In the genomic region with DNA sequence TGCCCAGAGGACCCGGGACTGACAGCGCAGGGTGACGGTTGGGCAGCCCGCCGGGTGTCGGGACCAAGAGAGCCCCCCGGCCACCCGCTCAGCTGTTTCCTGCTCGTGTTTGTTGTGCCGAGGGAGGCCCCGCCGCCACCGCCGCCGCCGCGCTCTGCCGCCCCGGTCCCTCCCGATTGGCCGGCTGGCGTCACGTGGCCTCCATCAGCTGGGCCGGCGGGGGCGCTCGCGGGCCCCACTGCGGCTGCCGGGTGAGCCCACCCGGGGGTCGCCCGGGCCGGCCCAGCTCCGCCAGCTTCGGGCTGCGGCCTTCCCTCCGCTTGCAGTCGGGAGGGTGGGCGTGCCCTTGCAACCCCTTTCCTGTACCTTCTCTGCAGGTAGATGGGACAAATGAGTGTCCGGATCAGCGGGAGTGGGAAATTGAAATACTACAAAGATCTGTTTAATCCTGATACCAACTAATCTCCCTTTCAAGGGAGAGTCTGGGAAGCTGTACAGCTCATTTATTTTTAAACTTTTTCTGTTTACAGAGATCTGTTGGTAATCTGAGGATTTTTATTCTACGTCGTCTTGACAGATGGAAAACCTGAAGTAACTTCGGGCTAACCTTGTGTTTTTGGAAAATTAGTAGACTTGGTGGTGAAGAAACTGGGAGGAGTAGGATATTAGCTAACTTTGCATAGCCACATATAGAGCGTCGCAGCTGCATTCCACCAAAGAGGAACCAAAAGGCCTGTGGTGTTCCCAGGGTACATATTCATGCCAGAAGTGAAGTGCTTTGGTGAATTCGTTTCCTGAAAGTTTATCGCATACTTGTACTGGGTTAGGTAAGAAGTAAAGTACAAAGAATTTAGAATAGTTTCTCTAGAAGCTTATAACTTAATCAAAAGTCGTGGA, we compare ENCODE assay signal across 8 cellular contexts. TPM values are rescaled to one million over a fixed set of nuclear protein-coding genes. Genes with fewer than 3 reads are reported as not detected.
DNase-seq lines count a peak whose midpoint lies in the region; FAIRE-seq and TF ChIP-seq lines count a peak whose summit lies in the region.

No MANE protein-coding gene starts in this region.

- POLR2A ChIA-PET in HEK293 (lab: Yijun Ruan, JAX): interaction anchor here (0.6 to 2.0 kb wide), 4 partner anchors 10 to 84 kb away, joined by 3 to 14 read pairs (median 4); no protein-coding TSS in a partner anchor

- no peaks in the 10 kb centered on the region for H3K36me3 ChIP-seq in HEK293 (ENCODE audit: control insufficient read depth in 2 of 2, insufficient read depth in 1 of 2, low read length in 2 of 2)
- 0 out of 2 replicates have a peak, but pooled peaks cover 2% of the 10 kb centered on the region for H3K36me3 ChIP-seq in WERI-Rb-1
- H3K36me3 ChIP-seq in bronchial epithelial cell (ENCODE audit: control insufficient read depth, insufficient read depth, low read length): peaks cover 6% of the 10 kb centered on the region

- TF ChIP-seq CTCF in HEK293 (tag by site-specific recombination; IDR thresholded peaks at IDR 0.05) (no peak), WERI-Rb-1 (IDR thresholded peaks at IDR 0.05; ENCODE audit: low read depth, low read length) (peak; percentile 50), bronchial epithelial cell (IDR thresholded peaks at IDR 0.05; ENCODE audit: insufficient read depth, low read length, severe bottlenecking) (peak; percentile 36)

- no peak for FAIRE-seq in bronchial epithelial cell (lab: Jason Lieb, UNC)

- in situ Hi-C loops in G401 (cut with HindIII; ENCODE audit: low sequenced_read_pairs): no loop called here

- H3K27ac ChIP-seq in HEK293 (ENCODE audit: extremely low read depth, low read depth, low read length) (peak overlapping the region; percentile 92), WERI-Rb-1 (peak overlapping the region; percentile 66)

- H3K4me3 ChIP-seq in HEK293 (ENCODE audit: low read depth, low read length) (peak overlapping the region; percentile 80), WERI-Rb-1 (ENCODE audit: low read depth, low read length) (peak overlapping the region; percentile 87), bronchial epithelial cell (ENCODE audit: low read depth, low read length) (peak overlapping the region; percentile 94)

- CTCF ChIA-PET in HEK293 (lab: Yijun Ruan, JAX): interaction anchor here (0.6 to 6.9 kb wide), 16 partner anchors 10 to 1894 kb away, joined by 3 to 71 read pairs (median 4); no protein-coding TSS in a partner anchor

- peaks cover 22% of the 10 kb centered on the region for H3K4me1 ChIP-seq in HEK293 (ENCODE audit: control insufficient read depth, insufficient read depth, low read length)

- H3K9me3 ChIP-seq in HEK293 (ENCODE audit: control insufficient read depth, insufficient read depth, low read depth, low read length) (no peaks in the 10 kb centered on the region), WERI-Rb-1 (ENCODE audit: severe bottlenecking) (no peaks in the 10 kb centered on the region)

- peak; percentile 60 for DNase-seq in G401 (ENCODE audit: low spot score)
- peak; percentile 19 for DNase-seq in NCI-H146 treated with DMSO at 0.1 percent for 48 hours (lab: John Stamatoyannopoulos, UW; ENCODE audit: unreplicated experiment)
- DNase-seq in WERI-Rb-1: peak; percentile 79
- DNase-seq in bronchial epithelial cell (ENCODE audit: low read depth): no peak
- DNase-seq in iris pigment epithelial cell (ENCODE audit: low read depth): peak; percentile 60
- DNase-seq in stimulated activated CD4-positive, alpha-beta T cell treated with anti-CD3 and anti-CD28 coated beads, Interleukin-12 subunit alpha, Interleukin-12 subunit beta, amount 100 ng/mL, for 4 hours: peak; percentile 73
- no peak for DNase-seq in cerebellar nuclear complex (lab: John Stamatoyannopoulos, UW)

- H3K27me3 ChIP-seq in WERI-Rb-1 (ENCODE audit: insufficient read depth, low read depth, severe bottlenecking) (no peaks in the 10 kb centered on the region), bronchial epithelial cell (ENCODE audit: control insufficient read depth, insufficient read depth, low read length) (no peaks in the 10 kb centered on the region)

TF ChIP-seq in HEK293, 187 proteins besides CTCF, POLR2A, EP300 and RAD21 (continues in another document):
- TF ChIP-seq ZBTB8A (tag by site-specific recombination; IDR thresholded peaks at IDR 0.05) (0 out of 2 replicates have a peak, but pooled peaks have one; percentile 22), ZBTB21 (tag by site-specific recombination; IDR thresholded peaks at IDR 0.05) (no peak), ZNF473 (tag by site-specific recombination; IDR thresholded peaks at IDR 0.05) (no peak), SP7 (tag by site-specific recombination; IDR thresholded peaks at IDR 0.05) (no peak), ZNF654 (tag by site-specific recombination; IDR thresholded peaks at IDR 0.05; ENCODE audit: low read depth) (no peak), GLI4 (tag by site-specific recombination; IDR thresholded peaks at IDR 0.05) (no peak), ZNF558 (tag by site-specific recombination; IDR thresholded peaks at IDR 0.05) (no peak), ZNF548 (tag by site-specific recombination; IDR thresholded peaks at IDR 0.05) (no peak), ZSCAN4 (tag by site-specific recombination; IDR thresholded peaks at IDR 0.05) (no peak), ZBTB48 (tag by site-specific recombination; IDR thresholded peaks at IDR 0.05) (no peak), INSM2 (tag by site-specific recombination; IDR thresholded peaks at IDR 0.05) (no peak), ZNF629 (tag by site-specific recombination; IDR thresholded peaks at IDR 0.05) (no peak), KLF10 (tag by site-specific recombination; IDR thresholded peaks at IDR 0.05) (0 out of 2 replicates have a peak, but pooled peaks have one; percentile 41), TRIM28 (IDR thresholded peaks at IDR 0.05; ENCODE audit: borderline replicate concordance, low read length) (no peak), ZNF292 (tag by site-specific recombination; IDR thresholded peaks at IDR 0.05; ENCODE audit: borderline replicate concordance, low read depth) (no peak), ZNF174 (tag by site-specific recombination; IDR thresholded peaks at IDR 0.05) (no peak)
- TF ChIP-seq, protein P1, sequence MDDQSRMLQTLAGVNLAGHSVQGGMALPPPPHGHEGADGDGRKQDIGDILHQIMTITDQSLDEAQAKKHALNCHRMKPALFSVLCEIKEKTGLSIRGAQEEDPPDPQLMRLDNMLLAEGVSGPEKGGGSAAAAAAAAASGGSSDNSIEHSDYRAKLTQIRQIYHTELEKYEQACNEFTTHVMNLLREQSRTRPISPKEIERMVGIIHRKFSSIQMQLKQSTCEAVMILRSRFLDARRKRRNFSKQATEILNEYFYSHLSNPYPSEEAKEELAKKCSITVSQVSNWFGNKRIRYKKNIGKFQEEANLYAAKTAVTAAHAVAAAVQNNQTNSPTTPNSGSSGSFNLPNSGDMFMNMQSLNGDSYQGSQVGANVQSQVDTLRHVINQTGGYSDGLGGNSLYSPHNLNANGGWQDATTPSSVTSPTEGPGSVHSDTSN (CRISPR knock-in tag; IDR thresholded peaks at IDR 0.05): no peak
- TF ChIP-seq, protein P2, sequence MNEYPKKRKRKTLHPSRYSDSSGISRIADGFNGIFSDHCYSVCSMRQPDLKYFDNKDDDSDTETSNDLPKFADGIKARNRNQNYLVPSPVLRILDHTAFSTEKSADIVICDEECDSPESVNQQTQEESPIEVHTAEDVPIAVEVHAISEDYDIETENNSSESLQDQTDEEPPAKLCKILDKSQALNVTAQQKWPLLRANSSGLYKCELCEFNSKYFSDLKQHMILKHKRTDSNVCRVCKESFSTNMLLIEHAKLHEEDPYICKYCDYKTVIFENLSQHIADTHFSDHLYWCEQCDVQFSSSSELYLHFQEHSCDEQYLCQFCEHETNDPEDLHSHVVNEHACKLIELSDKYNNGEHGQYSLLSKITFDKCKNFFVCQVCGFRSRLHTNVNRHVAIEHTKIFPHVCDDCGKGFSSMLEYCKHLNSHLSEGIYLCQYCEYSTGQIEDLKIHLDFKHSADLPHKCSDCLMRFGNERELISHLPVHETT (tag by site-specific recombination; IDR thresholded peaks at IDR 0.05): no peak

RNA-seq across cellular contexts. Expression of gene YPEL5, which starts 1.2 kb away (rescaled TPM):
- 37.1 and 43.7 TPM in 2 replicates for total RNA-seq in G401 (2014; rRNA removed; shearing (Covaris generic))
- total RNA-seq in bronchial epithelial cell: 84.2 and 113 TPM in 2 replicates

Comparison
In these comparisons a context has a peak if more than half of its experiments do, and no peak if none do; other contexts are left out.
1. DNase-seq: peak in G401 (single experiment), NCI-H146 treated with DMSO at 0.1 percent for 48 hours (single experiment), WERI-Rb-1 (single experiment), iris pigment epithelial cell (single experiment) and stimulated activated CD4-positive, alpha-beta T cell treated with anti-CD3 and anti-CD28 coated beads, Interleukin-12 subunit alpha, Interleukin-12 subunit beta, amount 100 ng/mL, for 4 hours (single experiment); none in bronchial epithelial cell (single experiment) and cerebellar nuclear complex (0 of 2).
2. Peak in every context shown above with its lines, with median percentiles within 50 percentile points of each other: H3K4me3 ChIP-seq.